In the genomic region with DNA sequence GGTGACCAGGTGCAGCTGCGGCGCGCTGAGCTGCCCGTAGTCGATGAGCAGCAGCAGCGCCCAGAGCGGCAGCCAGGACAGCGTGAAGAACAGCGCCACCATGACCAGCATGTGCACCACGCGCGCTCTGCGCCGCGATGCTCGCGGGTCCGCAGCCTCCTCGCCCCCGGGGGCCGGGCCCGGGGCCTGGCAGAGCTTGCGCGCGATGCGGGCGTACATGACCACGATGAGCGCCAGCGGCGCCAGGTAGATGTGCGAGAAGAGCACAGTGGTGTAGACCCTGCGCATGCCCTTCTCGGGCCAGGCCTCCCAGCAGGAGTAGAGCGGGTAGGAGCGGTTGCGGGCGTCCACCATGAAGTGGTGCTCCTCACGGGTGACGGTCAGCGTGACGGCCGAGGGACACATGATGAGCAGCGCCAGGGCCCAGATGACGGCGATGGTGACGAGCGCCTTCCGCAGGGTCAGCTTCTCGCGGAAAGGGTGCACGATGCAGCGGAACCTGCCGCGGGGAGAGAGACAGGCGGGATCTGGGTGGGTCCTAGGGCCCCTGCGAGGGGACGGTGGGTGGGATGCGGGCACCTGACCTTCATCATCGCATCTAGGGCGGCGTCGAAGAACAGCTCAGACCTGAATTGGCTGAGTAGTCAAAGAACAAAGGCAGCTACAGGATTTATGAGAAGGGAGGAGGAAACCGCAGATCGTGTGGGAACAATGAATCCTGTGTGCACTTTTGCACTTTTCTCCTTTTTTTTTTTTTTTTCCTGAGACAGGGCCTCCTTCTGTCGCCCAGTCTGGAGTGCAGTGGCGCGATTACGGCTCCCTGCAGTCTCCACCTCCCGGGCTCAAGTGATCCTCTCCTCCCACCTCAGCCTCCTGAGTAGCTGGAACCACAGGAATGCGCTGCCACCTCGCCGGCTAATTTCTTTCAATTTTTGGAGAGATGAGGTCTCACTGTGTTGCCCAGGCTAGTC, we compare ENCODE assay signal across 1 cellular context.
TF ChIP-seq lines count a peak whose summit lies in the region.

No MANE protein-coding gene starts in this region.

TF ChIP-seq in GM23338, 12 proteins besides CTCF, POLR2A, EP300 and RAD21 (continued from another document):
- TF ChIP-seq ZNF462 (CRISPR knock-in tag; IDR thresholded peaks at IDR 0.05) (no peak), ZNF114 (CRISPR knock-in tag; IDR thresholded peaks at IDR 0.05) (no peak), CREB1 (CRISPR knock-in tag; IDR thresholded peaks at IDR 0.05; ENCODE audit: low read depth) (no peak), POLR2AphosphoS5 (IDR thresholded peaks at IDR 0.05; ENCODE audit: low read depth) (no peak)
